ENCODE assay signal across 8 cellular contexts in genomic region chr20:58112017-58112781, GRCh38.
DNase-seq lines count a peak whose midpoint lies in the region; ATAC-seq lines count a peak whose summit lies in the region.
"Had no signal": no experiment of that assay in that cellular context is flagged by ENCODE, and none has a peak within 500 bp of the region (broad histone marks: within the 10 kb centered on the region; RNA-seq: fewer than 3 reads in every experiment).

No MANE protein-coding gene starts in this region.

- no peak overlapping the region for H3K4me3 Mint-ChIP-seq in immature natural killer cell

- DNase-seq in NOMO-1 (lab: John Stamatoyannopoulos, UW; ENCODE audit: unreplicated experiment in 2 of 2), result peak; percentile 49 to 73
- DNase-seq in ecto neural progenitor cell (ENCODE audit: low spot score), result peak; percentile 31
- DNase-seq in immature natural killer cell, result no peak
- DNase-seq in COLO829 (ENCODE audit: low spot score), result no peak
- DNase-seq: NCI-H1105 had no signal

- peaks cover 0 to 4% (median under 1%) of the 10 kb centered on the region in 3 donors for H3K36me3 Mint-ChIP-seq in immature natural killer cell

- H3K27ac Mint-ChIP-seq in immature natural killer cell, result no peak overlapping the region

- peaks cover 0 to 5% (median under 1%) of the 10 kb centered on the region in 6 donors for H3K9me3 Mint-ChIP-seq in immature natural killer cell

- ATAC-seq in GM18511 (IDR thresholded peaks at IDR 0.05; ENCODE audit: unreplicated experiment) (peak; percentile 64), HG03025 (IDR thresholded peaks at IDR 0.05; ENCODE audit: low FRiP score, unreplicated experiment) (no peak)

- no peaks in the 10 kb centered on the region for H3K4me1 Mint-ChIP-seq in immature natural killer cell

- no peak overlapping the region for H3K4me3 ChIP-seq in skin epidermis

- H3K27ac ChIP-seq in skin epidermis, result peak overlapping the region in 14 of 21 experiments; percentile 12 to 80 (median 50)

- H3K27me3 Mint-ChIP-seq in immature natural killer cell (ENCODE audit: low read depth in 3 of 3), result peaks cover 0 to 15% (median 9%) of the 10 kb centered on the region in 3 donors

Comparison
In these comparisons a context has a peak if more than half of its experiments do, and no peak if none do; other contexts are left out.
1. DNase-seq: peak in NOMO-1 (2 of 2) and ecto neural progenitor cell (single experiment); none in immature natural killer cell (0 of 3) and COLO829 (single experiment).